15 cellular contexts compared by ENCODE assay signal in genomic region chr3:18363367-18363766, GRCh38.
DNase-seq lines count a peak whose midpoint lies in the region; ATAC-seq and TF ChIP-seq lines count a peak whose summit lies in the region.
"Had no signal": no experiment of that assay in that cellular context is flagged by ENCODE, and none has a peak within 500 bp of the region (broad histone marks: within the 10 kb centered on the region; RNA-seq: fewer than 3 reads in every experiment).

No MANE protein-coding gene starts in this region.

- intact Hi-C loops in activated CD8-positive, alpha-beta T cell treated with anti-CD3 and anti-CD28 coated beads for 36 hours (cut with micrococcal nuclease): no loop called here
- intact Hi-C loops in head of caudate nucleus (cut with DNase I): no loop called here

- H2BK12ac ChIP-seq in H9 (ENCODE audit: insufficient read length, low read depth, low read length): no peak overlapping the region

- peak overlapping the region in 1 of 2 donors; percentile 16 for H3K4me3 Mint-ChIP-seq in activated T-cell treated with anti-CD3 and anti-CD28 coated beads, Interleukin-2, amount 50 U/mL, for 72 hours
- no peak overlapping the region for H3K4me3 Mint-ChIP-seq in H9
- no peak overlapping the region for H3K4me3 Mint-ChIP-seq in activated CD8-positive, alpha-beta T cell treated with anti-CD3 and anti-CD28 coated beads for 36 hours
- peak overlapping the region in 1 of 10 donors; percentile 26 for H3K4me3 Mint-ChIP-seq in naive thymus-derived CD8-positive, alpha-beta T cell
- H3K4me3 Mint-ChIP-seq: B cell had no signal

- no peaks in the 10 kb centered on the region for H3K27me3 ChIP-seq in H9 (ENCODE audit: insufficient read depth, low read length)

- H2BK120ac ChIP-seq in H9 (ENCODE audit: low read depth, low read length, poor library complexity, severe bottlenecking): no peak overlapping the region

- H3K79me1 ChIP-seq in H9 (ENCODE audit: insufficient read depth, low read depth, low read length, poor library complexity, severe bottlenecking): no peaks in the 10 kb centered on the region

- DNase-seq in activated T-cell treated with anti-CD3 and anti-CD28 coated beads, Interleukin-2, amount 50 U/mL, for 72 hours: no peak
- no peak for DNase-seq in activated T-cell treated with anti-CD3 and anti-CD28 coated beads, Interleukin-2, amount 50 U/mL, for 48 hours
- DNase-seq in H9: no peak
- DNase-seq in activated CD8-positive, alpha-beta T cell treated with anti-CD3 and anti-CD28 coated beads for 36 hours: no peak
- DNase-seq in naive thymus-derived CD8-positive, alpha-beta T cell: no peak
- no peak for DNase-seq in head of caudate nucleus
- DNase-seq: GM23248, KG1, NCI-H1105, NCI-H2171, NCI-H82 had no signal

- no peak overlapping the region for H4K91ac ChIP-seq in H9 (ENCODE audit: insufficient read length, low read depth, low read length)

- no peak overlapping the region for H2BK20ac ChIP-seq in H9 (ENCODE audit: low read depth, low read length, poor library complexity, severe bottlenecking)

- H2AK5ac ChIP-seq in H9 (ENCODE audit: insufficient read length, low read length): no peak overlapping the region

- TF ChIP-seq CTCF in H9 (conservative IDR thresholded peaks at IDR 0.05): no peak
- TF ChIP-seq CTCF in activated CD8-positive, alpha-beta T cell treated with anti-CD3 and anti-CD28 coated beads for 36 hours (IDR thresholded peaks at IDR 0.05): no peak

- H3T11ph ChIP-seq in H9 (ENCODE audit: low read length): no peak overlapping the region

- H4K8ac ChIP-seq in H9 (replicated peaks; ENCODE audit: insufficient read length, low read depth, low read length): no peak overlapping the region

- H4K20me1 ChIP-seq in H9 (ENCODE audit: control insufficient read depth, insufficient read depth, insufficient read length): no peaks in the 10 kb centered on the region

- peaks cover 44 to 82% of the 10 kb centered on the region in 2 donors for H3K36me3 Mint-ChIP-seq in activated T-cell treated with anti-CD3 and anti-CD28 coated beads, Interleukin-2, amount 50 U/mL, for 72 hours (ENCODE audit: insufficient read depth in 2 of 2)
- H3K36me3 Mint-ChIP-seq in H9 (ENCODE audit: insufficient read depth in 1 of 3, low read depth in 3 of 3): no peaks in the 10 kb centered on the region; a peak in 1 of 7 replicates
- peaks cover 74% of the 10 kb centered on the region for H3K36me3 Mint-ChIP-seq in activated CD8-positive, alpha-beta T cell treated with anti-CD3 and anti-CD28 coated beads for 36 hours (ENCODE audit: low read depth)
- H3K36me3 Mint-ChIP-seq in naive thymus-derived CD8-positive, alpha-beta T cell: peaks cover 6 to 93% (median 41%) of the 10 kb centered on the region in 3 donors

- no peak overlapping the region for H2BK5ac ChIP-seq in H9 (ENCODE audit: insufficient read length, low read length)

- H3K4me1 ChIP-seq in H9 (ENCODE audit: insufficient read depth, low read length): no peaks in the 10 kb centered on the region

- peak overlapping the region; percentile 91 for H3K27ac Mint-ChIP-seq in activated T-cell treated with anti-CD3 and anti-CD28 coated beads, Interleukin-2, amount 50 U/mL, for 72 hours
- peak overlapping the region in 2 of 3 experiments; percentile 42 to 47; a peak in 1 of 7 replicates for H3K27ac Mint-ChIP-seq in H9
- H3K27ac Mint-ChIP-seq in activated CD8-positive, alpha-beta T cell treated with anti-CD3 and anti-CD28 coated beads for 36 hours: peak overlapping the region; percentile 60
- peak overlapping the region; percentile 28 to 81 (median 64) for H3K27ac Mint-ChIP-seq in naive thymus-derived CD8-positive, alpha-beta T cell
- H3K27ac Mint-ChIP-seq: B cell had no signal

- no peak overlapping the region for H3K4ac ChIP-seq in H9 (ENCODE audit: low read depth, low read length)

- no peaks in the 10 kb centered on the region for H3K23me2 ChIP-seq in H9 (ENCODE audit: insufficient read length, low read depth, low read length, poor library complexity, severe bottlenecking)

- H3K79me2 ChIP-seq in H9 (ENCODE audit: insufficient read depth, low read length): no peaks in the 10 kb centered on the region

- H2BK15ac ChIP-seq in H9 (ENCODE audit: low read depth, low read length): no peak overlapping the region

- no peak overlapping the region for H3K4me2 ChIP-seq in H9 (ENCODE audit: insufficient read depth, insufficient read length, low read length)

- no CpG with 5 or more reads among the region's 2 CpGs for WGBS in H9 (ENCODE audit: extremely low coverage, insufficient read length, low lambda C conversion rate)

- H3K4me1 Mint-ChIP-seq in activated T-cell treated with anti-CD3 and anti-CD28 coated beads, Interleukin-2, amount 50 U/mL, for 72 hours (ENCODE audit: low read depth): peaks cover 60% of the 10 kb centered on the region
- peaks cover 17 to 20% of the 10 kb centered on the region in 2 experiments for H3K4me1 Mint-ChIP-seq in H9
- peaks cover 76% of the 10 kb centered on the region for H3K4me1 Mint-ChIP-seq in activated CD8-positive, alpha-beta T cell treated with anti-CD3 and anti-CD28 coated beads for 36 hours (ENCODE audit: low read depth)
- H3K4me1 Mint-ChIP-seq in naive thymus-derived CD8-positive, alpha-beta T cell: peaks cover 32 to 81% (median 73%) of the 10 kb centered on the region in 4 donors
- H3K4me1 Mint-ChIP-seq: B cell had no signal

- H3K9me3 ChIP-seq in H9 (ENCODE audit: control insufficient read depth, low read depth, low read length): no peaks in the 10 kb centered on the region

- H3K27me3 Mint-ChIP-seq in activated T-cell treated with anti-CD3 and anti-CD28 coated beads, Interleukin-2, amount 50 U/mL, for 72 hours (ENCODE audit: low read depth): no peaks in the 10 kb centered on the region
- no peaks in the 10 kb centered on the region for H3K27me3 Mint-ChIP-seq in H9 (ENCODE audit: low read depth)
- H3K27me3 Mint-ChIP-seq in activated CD8-positive, alpha-beta T cell treated with anti-CD3 and anti-CD28 coated beads for 36 hours: no peaks in the 10 kb centered on the region
- H3K27me3 Mint-ChIP-seq in naive thymus-derived CD8-positive, alpha-beta T cell: no peaks in the 10 kb centered on the region
- H3K27me3 Mint-ChIP-seq: B cell had no signal

- H3K27ac ChIP-seq in H9 (ENCODE audit: insufficient read length, low read depth, low read length): no peak overlapping the region
- H3K27ac ChIP-seq: GM23248 had no signal

- no peak overlapping the region for H2AFZ ChIP-seq in H9 (ENCODE audit: low read length)
- H2AFZ ChIP-seq: GM23248 had no signal

- no peak overlapping the region for H3K9ac ChIP-seq in H9 (ENCODE audit: extremely low read depth, insufficient read length, low read length)
- H3K9ac ChIP-seq: GM23248 had no signal

- H3K56ac ChIP-seq in H9 (ENCODE audit: insufficient read length, low read depth, low read length): no peak overlapping the region

- H4K5ac ChIP-seq in H9 (ENCODE audit: insufficient read length, low read depth, low read length): no peak overlapping the region

- H3K14ac ChIP-seq in H9 (ENCODE audit: insufficient read depth, low read length): no peak overlapping the region

- peak; percentile 12 to 26 for ATAC-seq in activated T-cell treated with anti-CD3 and anti-CD28 coated beads, Interleukin-2, amount 50 U/mL, for 72 hours (replicated peaks in 1 of 2)
- ATAC-seq in activated CD8-positive, alpha-beta T cell treated with anti-CD3 and anti-CD28 coated beads for 36 hours: peak; percentile 15
- peak in 1 of 2 donors; percentile 25 for ATAC-seq in naive thymus-derived CD8-positive, alpha-beta T cell
- no peak for ATAC-seq in HG03442 (IDR thresholded peaks at IDR 0.05; ENCODE audit: unreplicated experiment)
- ATAC-seq: Panc1, Right ventricle myocardium inferior had no signal

- no peak overlapping the region for H3K18ac ChIP-seq in H9 (ENCODE audit: insufficient read length, low read depth, low read length)

- no peak overlapping the region for H3K23ac ChIP-seq in H9 (ENCODE audit: insufficient read length, low read depth, low read length)

- POLR2A ChIA-PET in activated CD8-positive, alpha-beta T cell treated with anti-CD3 and anti-CD28 coated beads for 36 hours (lab: Charles Lee): interaction anchor here (1.0 kb wide), 1 partner anchor 11 kb away, joined by 4 read pairs; no protein-coding TSS in a partner anchor
- POLR2A ChIA-PET in naive thymus-derived CD8-positive, alpha-beta T cell (lab: Charles Lee): no interaction called here

- CTCF ChIA-PET in activated CD8-positive, alpha-beta T cell treated with anti-CD3 and anti-CD28 coated beads for 36 hours (lab: Charles Lee): no interaction called here

- no peaks in the 10 kb centered on the region for H3K9me3 Mint-ChIP-seq in activated T-cell treated with anti-CD3 and anti-CD28 coated beads, Interleukin-2, amount 50 U/mL, for 72 hours
- no peaks in the 10 kb centered on the region for H3K9me3 Mint-ChIP-seq in H9
- no peaks in the 10 kb centered on the region for H3K9me3 Mint-ChIP-seq in activated CD8-positive, alpha-beta T cell treated with anti-CD3 and anti-CD28 coated beads for 36 hours
- no peaks in the 10 kb centered on the region for H3K9me3 Mint-ChIP-seq in naive thymus-derived CD8-positive, alpha-beta T cell
